In the genomic region with DNA sequence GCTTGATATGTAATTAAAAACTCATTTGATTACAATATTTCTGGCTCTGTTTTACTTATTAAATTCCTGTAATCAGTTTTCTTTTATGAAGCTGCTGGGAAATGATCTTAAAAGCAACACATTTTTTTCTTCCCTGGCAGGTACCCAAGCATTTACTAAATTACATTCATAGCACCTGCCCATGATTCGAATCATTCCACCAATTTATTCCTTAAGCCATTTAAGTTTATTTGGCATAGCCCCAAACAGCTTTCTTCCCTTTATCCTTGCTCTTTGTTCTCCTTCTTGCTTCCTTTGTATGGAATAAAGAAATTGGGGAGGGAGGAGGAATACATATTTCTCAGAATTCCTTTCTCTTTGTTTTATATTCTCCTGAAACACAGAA, we compare ENCODE assay signal across 10 cellular contexts.
A peak's percentile ranks its signal among the peaks of the same experiment; 100 is the strongest.
DNase-seq lines count a peak whose midpoint lies in the region; ATAC-seq and TF ChIP-seq lines count a peak whose summit lies in the region.
"Had no signal": no experiment of that assay in that cellular context is flagged by ENCODE, and none has a peak within 500 bp of the region (broad histone marks: within the 10 kb centered on the region; RNA-seq: fewer than 3 reads in every experiment).

No MANE protein-coding gene starts in this region.

- H3K4me2 ChIP-seq in OCI-LY7 (ENCODE audit: low read length), result peak overlapping the region; percentile 85

- TF ChIP-seq POLR2A in heart left ventricle (IDR thresholded peaks at IDR 0.05) (no peak), adrenal gland (IDR thresholded peaks at IDR 0.05) (no peak)

- H3K9me2 ChIP-seq in OCI-LY7 (ENCODE audit: insufficient read depth, low read length), result no peaks in the 10 kb centered on the region

- H3K79me2 ChIP-seq in OCI-LY7 (ENCODE audit: insufficient read depth, low read depth, low read length), result no peaks in the 10 kb centered on the region

- H3K4me3 ChIP-seq in heart left ventricle (peak overlapping the region in 9 of 12 donors; percentile 17 to 48 (median 39)), OCI-LY7 (ENCODE audit: low read depth, low read length, poor library complexity, severe bottlenecking) (peak overlapping the region; percentile 60), thoracic aorta (peak overlapping the region; percentile 56), adrenal gland (peak overlapping the region in 1 of 4 donors; percentile 49)

- H3K27ac ChIP-seq in heart left ventricle (peak overlapping the region in 9 of 12 donors; percentile 21 to 77 (median 48)), OCI-LY7 (ENCODE audit: low read depth, low read length, poor library complexity, severe bottlenecking) (peak overlapping the region; percentile 89), thoracic aorta (no peak overlapping the region), adrenal gland (no peak overlapping the region)
- H3K27ac ChIP-seq: C4-2B had no signal

- no peak for TF ChIP-seq CTCF in heart left ventricle (IDR thresholded peaks at IDR 0.05)
- TF ChIP-seq CTCF in OCI-LY7 (conservative IDR thresholded peaks at IDR 0.05; ENCODE audit: low read length), result no peak
- TF ChIP-seq CTCF in thoracic aorta (IDR thresholded peaks at IDR 0.05), result no peak
- TF ChIP-seq CTCF in adrenal gland (IDR thresholded peaks at IDR 0.05), result no peak

- in situ Hi-C loops in ACHN (cut with HindIII; ENCODE audit: low pct_ligation_motif_present, low pct_unique_long_range_greater_than_20kb, low sequenced_read_pairs), result no loop called here

- ATAC-seq in heart left ventricle, result peak in 2 of 4 donors; percentile 10 to 28
- no peak for ATAC-seq in left cardiac atrium
- ATAC-seq in thoracic aorta (ENCODE audit: insufficient number of reproducible peaks, low FRiP score, low read depth), result no peak

- no peak for DNase-seq in heart left ventricle
- DNase-seq in left cardiac atrium, result no peak
- DNase-seq in OCI-LY7 (ENCODE audit: low spot score), result no peak
- peak; percentile 12 for DNase-seq in left kidney (ENCODE audit: low read depth, low spot score)
- no peak for DNase-seq in thoracic aorta (ENCODE audit: low spot score)
- no peak for DNase-seq in hypothalamus (lab: John Stamatoyannopoulos, UW)
- no peak for DNase-seq in adrenal gland
- DNase-seq in ACHN, result no peak
- DNase-seq: activated naive CD8-positive, alpha-beta T cell treated with anti-CD3 and anti-CD28 coated beads for 36 hours had no signal

- H3K36me3 ChIP-seq in heart left ventricle (no peaks in the 10 kb centered on the region), OCI-LY7 (ENCODE audit: insufficient read depth, low read length) (no peaks in the 10 kb centered on the region), thoracic aorta (no peaks in the 10 kb centered on the region), adrenal gland (replicated peaks in 1 of 2) (no peaks in the 10 kb centered on the region)

- POLR2A ChIA-PET in OCI-LY7 (lab: Charles Lee), result interaction anchor here (0.7 to 1.3 kb wide), 3 partner anchors 14 to 130 kb away, joined by 3 to 4 read pairs (median 3); no protein-coding TSS in a partner anchor

- no TSS peak for BruUV-seq in OCI-LY7 (replicated peaks; lab: Mats Ljungman, UMichigan)

- intact Hi-C loops in heart left ventricle (cut with DNase I) (no loop called here), left cardiac atrium (cut with DNase I) (no loop called here), OCI-LY7 (cut with micrococcal nuclease; ENCODE audit: unreplicated experiment) (no loop called here), adrenal gland (cut with DNase I) (no loop called here)

- no peaks in the 10 kb centered on the region for H4K20me1 ChIP-seq in OCI-LY7 (ENCODE audit: insufficient read depth, low read length)

- CTCF ChIA-PET in OCI-LY7 (lab: Charles Lee; ENCODE audit: unreplicated experiment), result no interaction called here

- H3K9me3 ChIP-seq in heart left ventricle (no peaks in the 10 kb centered on the region), OCI-LY7 (ENCODE audit: low read length) (no peaks in the 10 kb centered on the region; the same call in 1 of the 2 replicates), thoracic aorta (no peaks in the 10 kb centered on the region), adrenal gland (replicated peaks in 1 of 3) (no peaks in the 10 kb centered on the region)

- peaks cover 0 to 17% (median 0%) of the 10 kb centered on the region in 12 donors for H3K4me1 ChIP-seq in heart left ventricle
- peaks cover 70% of the 10 kb centered on the region for H3K4me1 ChIP-seq in OCI-LY7 (ENCODE audit: insufficient read depth, low read length, poor library complexity, severe bottlenecking)
- no peaks in the 10 kb centered on the region for H3K4me1 ChIP-seq in thoracic aorta (ENCODE audit: control insufficient read depth in 1 of 2, low read depth in 2 of 2)
- H3K4me1 ChIP-seq in adrenal gland (replicated peaks in 1 of 2), result peaks cover 0 to 5% of the 10 kb centered on the region in 2 donors

- H3K27me3 ChIP-seq in heart left ventricle, result no peaks in the 10 kb centered on the region
- H3K27me3 ChIP-seq in thoracic aorta (replicated peaks; ENCODE audit: insufficient read depth), result no peaks in the 10 kb centered on the region
- H3K27me3 ChIP-seq in adrenal gland, result no peaks in the 10 kb centered on the region

- peak overlapping the region; percentile 61; the same call in 1 of the 2 replicates for H2AFZ ChIP-seq in OCI-LY7 (ENCODE audit: low read length)

- 53 to 73% (median 59%) methylated on average over 1 of the region's 1 CpG for WGBS in heart left ventricle, 4 donors
- 37 to 58% (median 49%) methylated on average over 1 of the region's 1 CpG for WGBS in adrenal gland, 4 donors

Comparison
In these comparisons a context has a peak if more than half of its experiments do, and no peak if none do; other contexts are left out.
1. H3K27ac ChIP-seq: peak in heart left ventricle (9 of 12) and OCI-LY7 (single experiment); none in thoracic aorta (0 of 2) and adrenal gland (0 of 5).